ENCODE assay signal across 7 cellular contexts in the genomic region with DNA sequence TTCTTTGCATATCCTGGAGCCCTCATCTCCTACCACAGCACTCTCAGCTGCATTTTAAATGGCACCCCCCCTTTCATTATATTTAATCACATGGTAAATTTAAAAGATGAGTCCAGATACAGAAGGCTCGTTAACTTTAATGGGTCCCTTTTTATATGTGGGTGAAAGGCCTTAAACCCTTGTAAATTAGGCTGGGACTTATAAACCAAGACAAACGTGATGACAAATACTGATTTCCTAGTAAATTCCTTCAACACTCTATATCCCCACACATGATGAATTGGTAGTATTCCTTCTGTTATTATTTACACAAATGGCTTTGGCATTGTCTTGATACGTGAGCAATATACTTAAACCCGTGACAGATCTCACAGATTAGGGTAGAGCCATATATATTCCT.
"Had no signal": no experiment of that assay in that cellular context is flagged by ENCODE, and none has a peak within 500 bp of the region (broad histone marks: within the 10 kb centered on the region; RNA-seq: fewer than 3 reads in every experiment).

No MANE protein-coding gene starts in this region.

- H3K27ac ChIP-seq: GM23248, HL-60 had no signal

- H3K9ac ChIP-seq: GM23248 had no signal

- H2AFZ ChIP-seq: GM23248 had no signal

- H3K4me3 ChIP-seq: GM23248 had no signal

- DNase-seq: GM23248, GOT3, H9, HCEC 1CT, KBM-7 had no signal

- ATAC-seq: HepG2 had no signal
